Comparison of ENCODE assay signal across 22 cellular contexts in the genomic region with DNA sequence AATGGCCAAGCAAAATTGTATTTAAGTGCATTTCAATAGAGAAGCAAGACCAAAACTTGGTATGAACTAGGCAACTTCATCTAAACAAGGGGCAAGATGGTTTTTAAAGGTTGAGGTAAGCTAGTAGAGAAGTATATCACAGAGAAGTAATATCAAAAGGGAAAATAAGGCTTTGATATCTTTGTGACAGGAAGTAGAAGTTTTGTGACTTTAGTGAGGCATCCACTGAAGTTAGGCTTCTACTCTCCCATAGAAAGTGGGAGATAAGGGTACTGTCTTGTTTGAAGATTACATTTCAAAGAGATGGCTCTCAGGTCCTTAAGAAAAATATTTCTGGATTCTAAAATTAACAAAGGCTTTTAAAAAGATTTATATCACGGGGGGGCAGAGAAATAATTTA. TPM values are rescaled to one million over a fixed set of nuclear protein-coding genes. Genes with fewer than 3 reads are reported as not detected.
"Had no signal": no experiment of that assay in that cellular context is flagged by ENCODE, and none has a peak within 500 bp of the region (broad histone marks: within the 10 kb centered on the region; RNA-seq: fewer than 3 reads in every experiment).

No MANE protein-coding gene starts in this region.

- DNase-seq: Kasumi-1, KG1, MV-4-11, NCI-H1048, NCI-H1417 treated with DMSO at 0.1 percent for 48 hours, NCI-H146, NCI-H1694 treated with DMSO at 0.1 percent for 48 hours, NCI-H1930, NCI-H2081, NCI-H2107, NCI-H2227 treated with DMSO at 0.1 percent for 48 hours, NCI-H524, NCI-H526 treated with DMSO at 0.1 percent for 48 hours, NCI-H748 treated with DMSO at 0.1 percent for 48 hours, Right ventricle myocardium superior, RPMI8226, SIG-M5 had no signal

- H3K4me3 ChIP-seq: SJSA1, SK-N-MC had no signal

- H3K4me1 ChIP-seq: SJSA1 had no signal

- H3K27me3 ChIP-seq: SJSA1 had no signal

- H3K27ac ChIP-seq: SJSA1, SK-N-MC had no signal

RNA-seq across cellular contexts. Expression of gene OR10T2, which starts 8.9 kb away (rescaled TPM):
- total RNA-seq: HT-29, M059J, NCI-H460, Right ventricle myocardium superior, SJSA1 had no signal

RNA-seq across cellular contexts. Expression of gene OR10K2, which starts 35.7 kb away (rescaled TPM):
- total RNA-seq: HT-29, M059J, NCI-H460, Right ventricle myocardium superior, SJSA1 had no signal

RNA-seq across cellular contexts. Expression of gene CD1E, which starts 36.6 kb away (rescaled TPM):
- total RNA-seq: HT-29, M059J, NCI-H460, Right ventricle myocardium superior, SJSA1 had no signal

RNA-seq across cellular contexts. Expression of gene CD1B, which starts 59.0 kb away (rescaled TPM):
- total RNA-seq: HT-29, M059J, NCI-H460, Right ventricle myocardium superior, SJSA1 had no signal
